ENCODE assay signal across 23 cellular contexts in the genomic region with DNA sequence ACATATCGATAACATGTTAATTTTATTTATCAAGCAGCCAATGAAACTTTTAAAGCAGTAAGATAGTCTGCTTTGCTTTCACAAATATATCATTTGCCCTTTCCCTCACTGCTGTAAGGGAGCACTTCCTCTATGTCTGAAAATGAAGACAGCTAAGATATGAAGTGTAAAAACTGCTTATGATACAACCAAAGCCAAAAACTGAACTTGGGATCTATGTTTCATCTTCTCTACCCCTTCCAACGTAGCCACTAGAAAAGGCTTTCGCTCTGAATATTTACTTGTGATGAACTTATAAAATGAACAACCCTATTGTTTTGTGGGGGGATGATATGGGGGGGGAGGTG.
"Had no signal": no experiment of that assay in that cellular context is flagged by ENCODE, and none has a peak within 500 bp of the region (broad histone marks: within the 10 kb centered on the region; RNA-seq: fewer than 3 reads in every experiment).

No MANE protein-coding gene starts in this region.

- DNase-seq: activated CD4-positive, alpha-beta T cell treated with anti-CD3 and anti-CD28 coated beads for 4 hours; activated CD4-positive, alpha-beta T cell treated with anti-CD3 and anti-CD28 coated beads, Interleukin-2, amount 50 U/mL, for 4 hours; activated CD8-positive, alpha-beta memory T cell treated with anti-CD3 and anti-CD28 coated beads, Interleukin-2, amount 50 U/mL, for 48 hours; activated CD8-positive, alpha-beta T cell treated with anti-CD3 and anti-CD28 coated beads, Interleukin-2, amount 10 ng/mL, durations not matched to agents 7 days and 5 days; activated naive CD4-positive, alpha-beta T cell; activated T-cell treated with anti-CD3 and anti-CD28 coated beads, Interleukin-2, amount 50 U/mL, for 1 hour; aorta; central memory CD4-positive, alpha-beta T cell; Kasumi-1; NCI-H1092; NCI-H1930; NCI-H2171; NCI-H2227 treated with DMSO at 0.1 percent for 48 hours; NCI-H510A; NCI-H82; PC-9; SIG-M5; T-helper 17 cell; T-helper 9 cell had no signal

- FAIRE-seq: bronchial epithelial cell, K562 had no signal

- H3K4me3 Mint-ChIP-seq: activated CD8-positive, alpha-beta T cell treated with anti-CD3 and anti-CD28 coated beads, Interleukin-2, amount 10 ng/mL, durations not matched to agents 7 days and 5 days; activated naive CD4-positive, alpha-beta T cell treated with anti-CD3 and anti-CD28 coated beads, Interleukin-2, amount 50 U/mL, for 24 hours; T-helper 17 cell had no signal

- H3K4me3 ChIP-seq: K562, PC-9 had no signal

- ATAC-seq: activated CD8-positive, alpha-beta T cell treated with anti-CD3 and anti-CD28 coated beads, Interleukin-2, amount 10 ng/mL, durations not matched to agents 7 days and 5 days; K562; T-helper 17 cell had no signal

- H3K4me1 Mint-ChIP-seq: activated naive CD4-positive, alpha-beta T cell treated with anti-CD3 and anti-CD28 coated beads, Interleukin-2, amount 50 U/mL, for 24 hours; T-helper 17 cell had no signal

- H3K36me3 Mint-ChIP-seq: activated naive CD4-positive, alpha-beta T cell treated with anti-CD3 and anti-CD28 coated beads, Interleukin-2, amount 50 U/mL, for 24 hours had no signal

- H3K27ac Mint-ChIP-seq: activated CD8-positive, alpha-beta T cell treated with anti-CD3 and anti-CD28 coated beads, Interleukin-2, amount 10 ng/mL, durations not matched to agents 7 days and 5 days; activated naive CD4-positive, alpha-beta T cell treated with anti-CD3 and anti-CD28 coated beads, Interleukin-2, amount 50 U/mL, for 24 hours; T-helper 17 cell had no signal

- H3K27ac ChIP-seq: PC-9, VCaP had no signal

- H2AFZ ChIP-seq: PC-9 had no signal

- H3K4me2 ChIP-seq: PC-9 had no signal

- H3K9me3 Mint-ChIP-seq: activated naive CD4-positive, alpha-beta T cell treated with anti-CD3 and anti-CD28 coated beads, Interleukin-2, amount 50 U/mL, for 24 hours had no signal

- H3K27me3 Mint-ChIP-seq: T-helper 17 cell had no signal
